In the genomic region with DNA sequence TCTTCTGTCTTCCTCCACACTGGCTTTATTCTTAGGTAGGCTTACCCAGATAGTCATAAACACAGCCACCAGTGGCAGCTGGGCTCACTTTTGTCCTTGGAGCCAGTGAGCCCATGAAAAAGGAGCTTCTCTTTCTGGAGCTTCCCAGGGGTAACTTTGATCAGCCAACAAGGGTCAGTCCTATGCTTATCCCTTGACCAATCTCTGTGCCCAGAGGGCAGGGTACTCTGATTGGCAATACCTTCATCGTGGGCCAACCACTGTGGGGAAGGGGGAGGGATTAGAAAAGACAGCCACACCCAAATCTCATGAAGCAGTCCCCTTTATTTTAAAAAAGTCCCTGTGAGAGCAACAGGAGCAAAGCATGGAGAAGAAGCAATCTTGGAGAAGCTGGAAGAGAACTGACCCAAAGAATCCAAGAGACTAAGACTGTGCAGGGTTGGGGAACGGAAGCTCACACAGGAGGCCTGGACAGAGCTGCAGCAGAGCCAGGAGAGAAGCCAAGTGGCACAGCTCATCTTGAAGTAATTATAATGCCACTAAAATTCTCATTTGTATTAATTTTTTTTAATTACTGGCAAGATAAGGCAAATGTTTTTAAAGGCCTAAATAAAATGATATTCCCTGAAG, we compare ENCODE assay signal across 24 cellular contexts.
DNase-seq lines count a peak whose midpoint lies in the region; ATAC-seq and TF ChIP-seq lines count a peak whose summit lies in the region.
"Had no signal": no experiment of that assay in that cellular context is flagged by ENCODE, and none has a peak within 500 bp of the region (broad histone marks: within the 10 kb centered on the region; RNA-seq: fewer than 3 reads in every experiment).

No MANE protein-coding gene starts in this region.

- H3K9me2 ChIP-seq in SK-N-SH: no peaks in the 10 kb centered on the region

- H3K9ac ChIP-seq in SK-N-SH: no peak overlapping the region

- CTCF ChIA-PET in SK-N-SH (lab: Yijun Ruan, JAX): interaction anchor here (0.6 to 2.8 kb wide), 4 partner anchors 10 to 272 kb away, joined by 3 to 10 read pairs (median 4); no protein-coding TSS in a partner anchor
- CTCF ChIA-PET in CD8-positive, alpha-beta memory T cell (lab: Charles Lee): no interaction called here

- H2AFZ ChIP-seq in SK-N-SH (ENCODE audit: low read depth): no peak overlapping the region

- peaks cover 12 to 18% (median 17%) of the 10 kb centered on the region in 3 donors for H3K4me1 Mint-ChIP-seq in CD8-positive, alpha-beta memory T cell

- no peaks in the 10 kb centered on the region for H3K79me2 ChIP-seq in SK-N-SH (ENCODE audit: insufficient read depth)

- intact Hi-C loops in left lung (cut with DNase I): no loop called here
- intact Hi-C loops in sciatic nerve (cut with DNase I): no loop called here
- intact Hi-C loops in vagina (cut with DNase I): no loop called here

- ATAC-seq in SK-N-SH treated with all-trans-retinoic acid at 6 μM for 48 hours (no peak), left lung (no peak), sciatic nerve (peak; percentile 47)
- ATAC-seq: activated CD8-positive, alpha-beta memory T cell treated with anti-CD3 and anti-CD28 coated beads, Interleukin-2, amount 10 ng/mL, durations not matched to agents 7 days and 5 days; activated naive CD8-positive, alpha-beta T cell treated with anti-CD3 and anti-CD28 coated beads, Interleukin-2, amount 50 U/mL, for 24 hours; stimulated activated naive B cell treated with anti-CD40 and anti-IgM and Interleukin-4, amounts not matched to agents 10 μg/mL and 1 μg/mL and 100 μg/mL, for 72 hours; T-cell had no signal

- H3K9me3 ChIP-seq in SK-N-SH: no peaks in the 10 kb centered on the region
- H3K9me3 ChIP-seq in left lung: no peaks in the 10 kb centered on the region
- no peaks in the 10 kb centered on the region for H3K9me3 ChIP-seq in vagina
- H3K9me3 ChIP-seq in CD8-positive, alpha-beta memory T cell (ENCODE audit: low read length): no peaks in the 10 kb centered on the region
- H3K9me3 ChIP-seq: HAP-1, prostate gland, SJSA1 had no signal

- no peaks in the 10 kb centered on the region for H4K20me1 ChIP-seq in SK-N-SH (ENCODE audit: insufficient read depth)

- 50% methylated on average over 2 of the region's 2 CpGs for WGBS in SK-N-SH (ENCODE audit: low lambda C conversion rate)

- TF ChIP-seq RAD21 in SK-N-SH (IDR thresholded peaks at IDR 0.05; ENCODE audit: low read length): no peak

- H3K27ac ChIP-seq in SK-N-SH (ENCODE audit: low read depth in 2 of 2, low read length in 1 of 2) (no peak overlapping the region; a peak in 1 of 4 replicates), left lung (peak overlapping the region; percentile 14 to 33), vagina (peak overlapping the region; percentile 39), brain microvascular endothelial cell (no peak overlapping the region)
- H3K27ac ChIP-seq in CD8-positive, alpha-beta memory T cell (ENCODE audit: low read depth, low read length): no peak overlapping the region
- H3K27ac ChIP-seq: 22Rv1, C4-2B, dorsolateral prefrontal cortex, prostate gland, SJSA1 had no signal

- TF ChIP-seq CTCF in SK-N-SH (IDR thresholded peaks at IDR 0.05) (no peak), left lung (IDR thresholded peaks at IDR 0.05) (no peak), vagina (IDR thresholded peaks at IDR 0.05) (no peak), brain microvascular endothelial cell (IDR thresholded peaks at IDR 0.05; ENCODE audit: low read depth, low read length, missing control alignments) (no peak)

- no peak overlapping the region for H3K4me3 Mint-ChIP-seq in CD8-positive, alpha-beta memory T cell
- H3K4me3 Mint-ChIP-seq: activated CD8-positive, alpha-beta memory T cell treated with anti-CD3 and anti-CD28 coated beads, Interleukin-2, amount 10 ng/mL, durations not matched to agents 7 days and 5 days; activated naive CD8-positive, alpha-beta T cell treated with anti-CD3 and anti-CD28 coated beads, Interleukin-2, amount 50 U/mL, for 24 hours; IgD-negative memory B cell; stimulated activated naive B cell treated with anti-CD40 and anti-IgM and Interleukin-4, amounts not matched to agents 10 μg/mL and 1 μg/mL and 100 μg/mL, for 72 hours; T-cell had no signal

- H3K27ac Mint-ChIP-seq in CD8-positive, alpha-beta memory T cell: no peak overlapping the region
- H3K27ac Mint-ChIP-seq: activated CD8-positive, alpha-beta memory T cell treated with anti-CD3 and anti-CD28 coated beads, Interleukin-2, amount 10 ng/mL, durations not matched to agents 7 days and 5 days; activated naive CD8-positive, alpha-beta T cell treated with anti-CD3 and anti-CD28 coated beads, Interleukin-2, amount 50 U/mL, for 24 hours; IgD-negative memory B cell; stimulated activated naive B cell treated with anti-CD40 and anti-IgM and Interleukin-4, amounts not matched to agents 10 μg/mL and 1 μg/mL and 100 μg/mL, for 72 hours had no signal

- H3F3A ChIP-seq in SK-N-SH (replicated peaks; ENCODE audit: insufficient read depth): no peaks in the 10 kb centered on the region

- peaks cover 0 to 10% of the 10 kb centered on the region in 2 experiments; a peak in 1 of 4 replicates for H3K4me1 ChIP-seq in SK-N-SH (ENCODE audit: control insufficient read depth in 1 of 2, insufficient read depth in 2 of 2, low read depth in 1 of 2, low read length in 1 of 2)
- peaks cover 8 to 13% of the 10 kb centered on the region in 2 donors for H3K4me1 ChIP-seq in left lung
- H3K4me1 ChIP-seq in vagina: peaks cover 28% of the 10 kb centered on the region
- no peaks in the 10 kb centered on the region for H3K4me1 ChIP-seq in CD8-positive, alpha-beta memory T cell (ENCODE audit: insufficient read depth, low read length)
- H3K4me1 ChIP-seq: HAP-1, prostate gland had no signal

- H3K4me3 ChIP-seq in SK-N-SH (ENCODE audit: low read depth in 2 of 2, low read length in 1 of 2) (no peak overlapping the region), left lung (no peak overlapping the region), vagina (no peak overlapping the region), brain microvascular endothelial cell (ENCODE audit: low read depth, low read length) (no peak overlapping the region)
- no peak overlapping the region for H3K4me3 ChIP-seq in CD8-positive, alpha-beta memory T cell (ENCODE audit: low read length)
- H3K4me3 ChIP-seq: dorsolateral prefrontal cortex, HAP-1, prostate gland, SJSA1 had no signal

- H3K4me2 ChIP-seq in SK-N-SH: no peak overlapping the region

- POLR2A ChIA-PET in SK-N-SH (lab: Yijun Ruan, JAX): no interaction called here
- POLR2A ChIA-PET in CD8-positive, alpha-beta memory T cell (lab: Charles Lee): no interaction called here

- in situ Hi-C loops in brain microvascular endothelial cell (cut with HindIII; ENCODE audit: low pct_ligation_motif_present, low sequenced_read_pairs): no loop called here

- TF ChIP-seq POLR2A in vagina (IDR thresholded peaks at IDR 0.05): no peak

- H3K27me3 ChIP-seq in SK-N-SH (ENCODE audit: insufficient read depth): no peaks in the 10 kb centered on the region
- H3K27me3 ChIP-seq in left lung: no peaks in the 10 kb centered on the region
- H3K27me3 ChIP-seq in vagina: no peaks in the 10 kb centered on the region
- no peaks in the 10 kb centered on the region for H3K27me3 ChIP-seq in CD8-positive, alpha-beta memory T cell (ENCODE audit: insufficient read depth, low read length, poor library complexity, severe bottlenecking)
- no peaks in the 10 kb centered on the region for H3K27me3 ChIP-seq in brain microvascular endothelial cell (replicated peaks)
- H3K27me3 ChIP-seq: dorsolateral prefrontal cortex, SJSA1 had no signal

- DNase-seq in SK-N-SH: peak; percentile 19
- DNase-seq in left lung: no peak
- no peak for DNase-seq in sciatic nerve (ENCODE audit: low spot score)
- DNase-seq in vagina (ENCODE audit: extremely low spot score in 2 of 2): no peak
- DNase-seq in CD8-positive, alpha-beta memory T cell: no peak
- DNase-seq in brain microvascular endothelial cell: no peak
- DNase-seq in germinal center (ENCODE audit: low spot score): no peak
- DNase-seq: activated CD8-positive, alpha-beta memory T cell treated with anti-CD3 and anti-CD28 coated beads, Interleukin-2, amount 10 ng/mL, durations not matched to agents 7 days and 5 days; activated naive CD8-positive, alpha-beta T cell treated with anti-CD3 and anti-CD28 coated beads, Interleukin-2, amount 50 U/mL, for 24 hours; activated T-cell treated with anti-CD3 and anti-CD28 coated beads, Interleukin-2, amount 50 U/mL, for 48 hours; dorsolateral prefrontal cortex; hippocampal formation; mesendoderm; NCI-H1092 treated with DMSO at 0.1 percent for 48 hours; NCI-H1694 treated with DMSO at 0.1 percent for 48 hours; stimulated activated naive B cell treated with anti-CD40 and anti-IgM and Interleukin-4, amounts not matched to agents 10 μg/mL and 1 μg/mL and 100 μg/mL, for 72 hours; T-cell had no signal

- peaks cover 0 to 3% (median 0%) of the 10 kb centered on the region in 5 donors for H3K9me3 Mint-ChIP-seq in CD8-positive, alpha-beta memory T cell
- H3K9me3 Mint-ChIP-seq: activated naive CD8-positive, alpha-beta T cell treated with anti-CD3 and anti-CD28 coated beads, Interleukin-2, amount 50 U/mL, for 24 hours; IgD-negative memory B cell had no signal

- peaks cover 0 to 18% of the 10 kb centered on the region in 2 experiments for H3K36me3 ChIP-seq in SK-N-SH (replicated peaks in 1 of 2; ENCODE audit: control insufficient read depth in 1 of 2, insufficient read depth in 2 of 2, low read length in 1 of 2)
- peaks cover 0 to 19% of the 10 kb centered on the region in 2 donors for H3K36me3 ChIP-seq in left lung
- H3K36me3 ChIP-seq in vagina: peaks cover 0 to 4% of the 10 kb centered on the region in 2 donors
- no peaks in the 10 kb centered on the region for H3K36me3 ChIP-seq in CD8-positive, alpha-beta memory T cell (ENCODE audit: insufficient read depth, low read length)
- peaks cover 3% of the 10 kb centered on the region for H3K36me3 ChIP-seq in brain microvascular endothelial cell (replicated peaks)
- H3K36me3 ChIP-seq: HAP-1, prostate gland, SJSA1 had no signal

- no peak for TF ChIP-seq EP300 in SK-N-SH (IDR thresholded peaks at IDR 0.05; ENCODE audit: borderline replicate concordance in 1 of 2, low read depth in 1 of 2, low read length in 1 of 2)

- peaks cover 0 to 7% of the 10 kb centered on the region in 2 donors for H3K27me3 Mint-ChIP-seq in CD8-positive, alpha-beta memory T cell
- H3K27me3 Mint-ChIP-seq: activated CD8-positive, alpha-beta memory T cell treated with anti-CD3 and anti-CD28 coated beads, Interleukin-2, amount 10 ng/mL, durations not matched to agents 7 days and 5 days; activated naive CD8-positive, alpha-beta T cell treated with anti-CD3 and anti-CD28 coated beads, Interleukin-2, amount 50 U/mL, for 24 hours; IgD-negative memory B cell had no signal

- H3K36me3 Mint-ChIP-seq in CD8-positive, alpha-beta memory T cell: no peaks in the 10 kb centered on the region
- H3K36me3 Mint-ChIP-seq: activated CD8-positive, alpha-beta memory T cell treated with anti-CD3 and anti-CD28 coated beads, Interleukin-2, amount 10 ng/mL, durations not matched to agents 7 days and 5 days; stimulated activated naive B cell treated with anti-CD40 and anti-IgM and Interleukin-4, amounts not matched to agents 10 μg/mL and 1 μg/mL and 100 μg/mL, for 72 hours; T-cell had no signal

TF ChIP-seq in SK-N-SH, 30 proteins besides CTCF, POLR2A, EP300 and RAD21 (continues in another document):
- TF ChIP-seq MEF2A (IDR thresholded peaks at IDR 0.05; ENCODE audit: borderline replicate concordance, low read depth): no peak

Comparison
In these comparisons a context has a peak if more than half of its experiments do, and no peak if none do; other contexts are left out.
1. H3K27ac ChIP-seq: peak in left lung (2 of 2) and vagina (single experiment); none in SK-N-SH (0 of 2), CD8-positive, alpha-beta memory T cell (single experiment) and brain microvascular endothelial cell (single experiment).